ENCODE assay signal across 1 cellular context in the genomic region with DNA sequence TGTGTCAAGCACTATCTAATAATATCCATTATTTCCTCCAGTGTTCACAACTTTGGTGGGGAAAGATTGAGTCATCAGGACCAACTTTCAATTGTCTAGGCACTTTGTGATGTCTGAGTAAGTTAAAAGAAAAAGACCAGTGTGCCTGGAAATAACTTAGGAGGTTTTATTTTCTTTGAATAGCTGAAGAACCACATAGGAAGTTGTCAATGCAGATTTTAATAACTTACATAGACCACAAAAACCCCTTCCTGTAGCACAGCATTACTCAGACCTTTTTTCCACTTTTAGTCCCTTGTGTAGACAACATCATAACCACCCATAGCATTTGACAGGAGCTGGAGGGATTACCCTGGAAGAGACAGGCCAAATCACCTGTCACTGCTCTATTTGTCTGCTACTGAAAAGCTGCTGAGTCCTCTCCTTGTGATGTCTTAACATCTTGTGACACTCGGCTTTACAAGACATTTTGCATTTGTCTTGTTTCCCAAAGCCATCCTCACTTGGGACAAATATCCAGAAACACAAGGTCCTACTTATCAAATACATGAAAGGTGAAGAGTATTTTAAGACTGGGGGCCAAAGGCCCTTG.
TF ChIP-seq lines count a peak whose summit lies in the region.

No MANE protein-coding gene starts in this region.

TF ChIP-seq in GM12878, 131 proteins besides CTCF, POLR2A, EP300 and RAD21 (continued from another document):
- no peak for TF ChIP-seq GATAD2B (conservative IDR thresholded peaks at IDR 0.05; ENCODE audit: low read depth)
- peak; percentile 77 for TF ChIP-seq MTA2 (IDR thresholded peaks at IDR 0.05; ENCODE audit: low read depth)
- no peak for TF ChIP-seq TCF3 (IDR thresholded peaks at IDR 0.05; ENCODE audit: borderline replicate concordance, insufficient read depth, low read depth, low read length)
- peak; percentile 67 for TF ChIP-seq IKZF1 (conservative IDR thresholded peaks at IDR 0.05)
- TF ChIP-seq NR2F1 (conservative IDR thresholded peaks at IDR 0.05): no peak
- TF ChIP-seq, protein P1, sequence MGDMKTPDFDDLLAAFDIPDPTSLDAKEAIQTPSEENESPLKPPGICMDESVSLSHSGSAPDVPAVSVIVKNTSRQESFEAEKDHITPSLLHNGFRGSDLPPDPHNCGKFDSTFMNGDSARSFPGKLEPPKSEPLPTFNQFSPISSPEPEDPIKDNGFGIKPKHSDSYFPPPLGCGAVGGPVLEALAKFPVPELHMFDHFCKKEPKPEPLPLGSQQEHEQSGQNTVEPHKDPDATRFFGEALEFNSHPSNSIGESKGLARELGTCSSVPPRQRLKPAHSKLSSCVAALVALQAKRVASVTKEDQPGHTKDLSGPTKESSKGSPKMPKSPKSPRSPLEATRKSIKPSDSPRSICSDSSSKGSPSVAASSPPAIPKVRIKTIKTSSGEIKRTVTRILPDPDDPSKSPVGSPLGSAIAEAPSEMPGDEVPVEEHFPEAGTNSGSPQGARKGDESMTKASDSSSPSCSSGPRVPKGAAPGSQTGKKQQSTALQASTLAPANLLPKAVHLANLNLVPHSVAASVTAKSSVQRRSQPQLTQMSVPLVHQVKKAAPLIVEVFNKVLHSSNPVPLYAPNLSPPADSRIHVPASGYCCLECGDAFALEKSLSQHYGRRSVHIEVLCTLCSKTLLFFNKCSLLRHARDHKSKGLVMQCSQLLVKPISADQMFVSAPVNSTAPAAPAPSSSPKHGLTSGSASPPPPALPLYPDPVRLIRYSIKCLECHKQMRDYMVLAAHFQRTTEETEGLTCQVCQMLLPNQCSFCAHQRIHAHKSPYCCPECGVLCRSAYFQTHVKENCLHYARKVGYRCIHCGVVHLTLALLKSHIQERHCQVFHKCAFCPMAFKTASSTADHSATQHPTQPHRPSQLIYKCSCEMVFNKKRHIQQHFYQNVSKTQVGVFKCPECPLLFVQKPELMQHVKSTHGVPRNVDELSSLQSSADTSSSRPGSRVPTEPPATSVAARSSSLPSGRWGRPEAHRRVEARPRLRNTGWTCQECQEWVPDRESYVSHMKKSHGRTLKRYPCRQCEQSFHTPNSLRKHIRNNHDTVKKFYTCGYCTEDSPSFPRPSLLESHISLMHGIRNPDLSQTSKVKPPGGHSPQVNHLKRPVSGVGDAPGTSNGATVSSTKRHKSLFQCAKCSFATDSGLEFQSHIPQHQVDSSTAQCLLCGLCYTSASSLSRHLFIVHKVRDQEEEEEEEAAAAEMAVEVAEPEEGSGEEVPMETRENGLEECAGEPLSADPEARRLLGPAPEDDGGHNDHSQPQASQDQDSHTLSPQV (IDR thresholded peaks at IDR 0.05): no peak
- TF ChIP-seq, protein P2, sequence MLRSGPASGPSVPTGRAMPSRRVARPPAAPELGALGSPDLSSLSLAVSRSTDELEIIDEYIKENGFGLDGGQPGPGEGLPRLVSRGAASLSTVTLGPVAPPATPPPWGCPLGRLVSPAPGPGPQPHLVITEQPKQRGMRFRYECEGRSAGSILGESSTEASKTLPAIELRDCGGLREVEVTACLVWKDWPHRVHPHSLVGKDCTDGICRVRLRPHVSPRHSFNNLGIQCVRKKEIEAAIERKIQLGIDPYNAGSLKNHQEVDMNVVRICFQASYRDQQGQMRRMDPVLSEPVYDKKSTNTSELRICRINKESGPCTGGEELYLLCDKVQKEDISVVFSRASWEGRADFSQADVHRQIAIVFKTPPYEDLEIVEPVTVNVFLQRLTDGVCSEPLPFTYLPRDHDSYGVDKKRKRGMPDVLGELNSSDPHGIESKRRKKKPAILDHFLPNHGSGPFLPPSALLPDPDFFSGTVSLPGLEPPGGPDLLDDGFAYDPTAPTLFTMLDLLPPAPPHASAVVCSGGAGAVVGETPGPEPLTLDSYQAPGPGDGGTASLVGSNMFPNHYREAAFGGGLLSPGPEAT (IDR thresholded peaks at IDR 0.05; ENCODE audit: low read depth): peak; percentile 55; the same call in 1 of the 2 replicates
- no peak for TF ChIP-seq FOS (IDR thresholded peaks at IDR 0.05; ENCODE audit: borderline replicate concordance, extremely low read depth, insufficient read length)
- TF ChIP-seq SMARCA5 (IDR thresholded peaks at IDR 0.05): no peak
- TF ChIP-seq, protein P3, sequence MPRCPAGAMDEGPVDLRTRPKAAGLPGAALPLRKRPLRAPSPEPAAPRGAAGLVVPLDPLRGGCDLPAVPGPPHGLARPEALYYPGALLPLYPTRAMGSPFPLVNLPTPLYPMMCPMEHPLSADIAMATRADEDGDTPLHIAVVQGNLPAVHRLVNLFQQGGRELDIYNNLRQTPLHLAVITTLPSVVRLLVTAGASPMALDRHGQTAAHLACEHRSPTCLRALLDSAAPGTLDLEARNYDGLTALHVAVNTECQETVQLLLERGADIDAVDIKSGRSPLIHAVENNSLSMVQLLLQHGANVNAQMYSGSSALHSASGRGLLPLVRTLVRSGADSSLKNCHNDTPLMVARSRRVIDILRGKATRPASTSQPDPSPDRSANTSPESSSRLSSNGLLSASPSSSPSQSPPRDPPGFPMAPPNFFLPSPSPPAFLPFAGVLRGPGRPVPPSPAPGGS (IDR thresholded peaks at IDR 0.05; ENCODE audit: borderline replicate concordance, insufficient read depth, low read depth, low read length, poor library complexity, severe bottlenecking): peak; percentile 26
- peak; percentile 64 to 79; a peak in 3 of 4 replicates for TF ChIP-seq IKZF2 (IDR thresholded peaks at IDR 0.05)
- TF ChIP-seq RB1 (IDR thresholded peaks at IDR 0.05; ENCODE audit: borderline replicate concordance): no peak
- TF ChIP-seq, protein P4, sequence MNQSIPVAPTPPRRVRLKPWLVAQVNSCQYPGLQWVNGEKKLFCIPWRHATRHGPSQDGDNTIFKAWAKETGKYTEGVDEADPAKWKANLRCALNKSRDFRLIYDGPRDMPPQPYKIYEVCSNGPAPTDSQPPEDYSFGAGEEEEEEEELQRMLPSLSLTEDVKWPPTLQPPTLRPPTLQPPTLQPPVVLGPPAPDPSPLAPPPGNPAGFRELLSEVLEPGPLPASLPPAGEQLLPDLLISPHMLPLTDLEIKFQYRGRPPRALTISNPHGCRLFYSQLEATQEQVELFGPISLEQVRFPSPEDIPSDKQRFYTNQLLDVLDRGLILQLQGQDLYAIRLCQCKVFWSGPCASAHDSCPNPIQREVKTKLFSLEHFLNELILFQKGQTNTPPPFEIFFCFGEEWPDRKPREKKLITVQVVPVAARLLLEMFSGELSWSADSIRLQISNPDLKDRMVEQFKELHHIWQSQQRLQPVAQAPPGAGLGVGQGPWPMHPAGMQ (IDR thresholded peaks at IDR 0.05; ENCODE audit: borderline replicate concordance): no peak
- TF ChIP-seq MXI1 (IDR thresholded peaks at IDR 0.05; ENCODE audit: low read depth, low read length): no peak
- TF ChIP-seq, protein P5, sequence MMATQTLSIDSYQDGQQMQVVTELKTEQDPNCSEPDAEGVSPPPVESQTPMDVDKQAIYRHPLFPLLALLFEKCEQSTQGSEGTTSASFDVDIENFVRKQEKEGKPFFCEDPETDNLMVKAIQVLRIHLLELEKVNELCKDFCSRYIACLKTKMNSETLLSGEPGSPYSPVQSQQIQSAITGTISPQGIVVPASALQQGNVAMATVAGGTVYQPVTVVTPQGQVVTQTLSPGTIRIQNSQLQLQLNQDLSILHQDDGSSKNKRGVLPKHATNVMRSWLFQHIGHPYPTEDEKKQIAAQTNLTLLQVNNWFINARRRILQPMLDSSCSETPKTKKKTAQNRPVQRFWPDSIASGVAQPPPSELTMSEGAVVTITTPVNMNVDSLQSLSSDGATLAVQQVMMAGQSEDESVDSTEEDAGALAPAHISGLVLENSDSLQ (IDR thresholded peaks at IDR 0.05): 0 out of 2 replicates have a peak, but pooled peaks have one; percentile 8
- no peak for TF ChIP-seq SREBF1 (IDR thresholded peaks at IDR 0.05; ENCODE audit: low read length)
- TF ChIP-seq HDAC6 (IDR thresholded peaks at IDR 0.05; ENCODE audit: unreplicated experiment): no peak
- no peak for TF ChIP-seq KDM1A (IDR thresholded peaks at IDR 0.05; ENCODE audit: borderline replicate concordance)
- TF ChIP-seq HDAC2 (IDR thresholded peaks at IDR 0.05): no peak
- no peak for TF ChIP-seq POLR2AphosphoS5 (IDR thresholded peaks at IDR 0.05; ENCODE audit: low read length)
- no peak for TF ChIP-seq TCF7 (IDR thresholded peaks at IDR 0.05; ENCODE audit: borderline replicate concordance)
